In the genomic region with DNA sequence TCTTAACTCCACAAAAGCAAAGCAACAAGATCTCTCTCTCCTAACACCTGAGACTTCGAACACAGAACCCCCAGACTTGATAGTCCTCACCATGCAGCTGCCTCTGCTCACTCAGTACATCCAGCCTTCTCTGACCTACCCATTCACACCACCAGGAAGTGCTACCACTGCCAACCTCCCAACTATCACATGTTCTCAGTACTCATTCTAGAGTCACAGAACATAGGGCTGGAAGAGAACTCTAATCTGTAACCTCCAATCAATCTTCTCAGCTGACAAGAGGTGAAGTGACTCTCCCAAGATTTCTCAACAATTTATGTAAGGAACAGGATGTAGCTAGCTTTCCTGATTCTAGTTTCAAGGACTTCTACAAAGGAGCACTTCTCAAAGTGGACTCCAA, we compare ENCODE assay signal across 10 cellular contexts. TPM values are rescaled to one million over a fixed set of nuclear protein-coding genes. Genes with fewer than 3 reads are reported as not detected.
DNase-seq lines count a peak whose midpoint lies in the region; ATAC-seq and TF ChIP-seq lines count a peak whose summit lies in the region.
"Had no signal": no experiment of that assay in that cellular context is flagged by ENCODE, and none has a peak within 500 bp of the region (broad histone marks: within the 10 kb centered on the region; RNA-seq: fewer than 3 reads in every experiment).

No MANE protein-coding gene starts in this region.

- H2AFZ ChIP-seq in H9 (ENCODE audit: low read length), result no peak overlapping the region

- WGBS in H9 (ENCODE audit: extremely low coverage, insufficient read length, low lambda C conversion rate), result no CpG with 5 or more reads among the region's 1 CpG

- no peak overlapping the region for H3K4ac ChIP-seq in H9 (ENCODE audit: low read depth, low read length)

- H3K56ac ChIP-seq in H9 (ENCODE audit: insufficient read length, low read depth, low read length), result no peak overlapping the region

- H3K23ac ChIP-seq in H9 (ENCODE audit: insufficient read length, low read depth, low read length), result no peak overlapping the region

- no peak overlapping the region for H3K14ac ChIP-seq in H9 (ENCODE audit: insufficient read depth, low read length)

- H3T11ph ChIP-seq in H9 (ENCODE audit: low read length), result no peak overlapping the region

- no peak overlapping the region for H2BK15ac ChIP-seq in H9 (ENCODE audit: low read depth, low read length)

- H3K27me3 Mint-ChIP-seq in H9 (ENCODE audit: low read depth) (no peaks in the 10 kb centered on the region), glutamatergic neuron (ENCODE audit: unreplicated experiment) (peaks cover 2% of the 10 kb centered on the region)
- no peaks in the 10 kb centered on the region for H3K27me3 Mint-ChIP-seq in activated T-helper 17 cell treated with anti-CD3 and anti-CD28 coated beads, Interleukin-2, amount 50 U/mL, for 72 hours

- H3K9me3 ChIP-seq in H9 (ENCODE audit: control insufficient read depth, low read depth, low read length), result no peaks in the 10 kb centered on the region

- no peak overlapping the region for H2AK5ac ChIP-seq in H9 (ENCODE audit: insufficient read length, low read length)

- H3K27ac ChIP-seq in H9 (ENCODE audit: insufficient read length, low read depth, low read length), result no peak overlapping the region

- peak; percentile 33 for DNase-seq in AG08396 (ENCODE audit: low spot score)
- no peak for DNase-seq in H9
- DNase-seq in glutamatergic neuron, result no peak
- no peak for DNase-seq in SHP77 (lab: John Stamatoyannopoulos, UW)
- DNase-seq in NCI-H187 (lab: John Stamatoyannopoulos, UW), result no peak
- no peak for DNase-seq in NCI-H2081 treated with DMSO at 0.1 percent for 48 hours (lab: John Stamatoyannopoulos, UW)
- no peak for DNase-seq in D341Med (ENCODE audit: low spot score)
- DNase-seq: NCI-H1105 had no signal

- H3K9me3 Mint-ChIP-seq in H9 (no peaks in the 10 kb centered on the region), glutamatergic neuron (ENCODE audit: unreplicated experiment) (peaks cover 8% of the 10 kb centered on the region)
- H3K9me3 Mint-ChIP-seq in activated T-helper 17 cell treated with anti-CD3 and anti-CD28 coated beads, Interleukin-2, amount 50 U/mL, for 72 hours, result peaks cover 4% of the 10 kb centered on the region

- peaks cover 3% of the 10 kb centered on the region; the same call in 1 of the 2 replicates for H3K4me1 ChIP-seq in H9 (ENCODE audit: insufficient read depth, low read length)

- H3K79me1 ChIP-seq in H9 (ENCODE audit: insufficient read depth, low read depth, low read length, poor library complexity, severe bottlenecking), result peaks cover 9% of the 10 kb centered on the region

- H3K27ac Mint-ChIP-seq in H9 (peak overlapping the region in 1 of 3 experiments; percentile 24; a peak in 1 of 7 replicates), glutamatergic neuron (ENCODE audit: unreplicated experiment) (no peak overlapping the region)
- no peak overlapping the region for H3K27ac Mint-ChIP-seq in activated T-helper 17 cell treated with anti-CD3 and anti-CD28 coated beads, Interleukin-2, amount 50 U/mL, for 72 hours

- no peak overlapping the region for H2BK12ac ChIP-seq in H9 (ENCODE audit: insufficient read length, low read depth, low read length)

- H4K91ac ChIP-seq in H9 (ENCODE audit: insufficient read length, low read depth, low read length), result no peak overlapping the region

- no peak overlapping the region for H2BK20ac ChIP-seq in H9 (ENCODE audit: low read depth, low read length, poor library complexity, severe bottlenecking)

- no peaks in the 10 kb centered on the region for H4K20me1 ChIP-seq in H9 (ENCODE audit: control insufficient read depth, insufficient read depth, insufficient read length)

- no peak for ATAC-seq in activated T-helper 17 cell treated with anti-CD3 and anti-CD28 coated beads, Interleukin-2, amount 50 U/mL, for 72 hours (replicated peaks)

- peaks cover 17% of the 10 kb centered on the region; the same call in 1 of the 2 replicates for H3K79me2 ChIP-seq in H9 (ENCODE audit: insufficient read depth, low read length)

- H3K4me3 Mint-ChIP-seq in H9, result no peak overlapping the region
- peak overlapping the region; percentile 25 for H3K4me3 Mint-ChIP-seq in activated T-helper 17 cell treated with anti-CD3 and anti-CD28 coated beads, Interleukin-2, amount 50 U/mL, for 72 hours
- H3K4me3 Mint-ChIP-seq in glutamatergic neuron (ENCODE audit: unreplicated experiment), result peak overlapping the region; percentile 74

- no peaks in the 10 kb centered on the region for H3K27me3 ChIP-seq in H9 (ENCODE audit: insufficient read depth, low read length)

- H3K36me3 Mint-ChIP-seq in H9 (ENCODE audit: insufficient read depth in 1 of 3, low read depth in 3 of 3) (peaks cover 26 to 40% (median 40%) of the 10 kb centered on the region in 3 experiments), glutamatergic neuron (ENCODE audit: unreplicated experiment) (peaks cover 20% of the 10 kb centered on the region)
- peaks cover 74% of the 10 kb centered on the region for H3K36me3 Mint-ChIP-seq in activated T-helper 17 cell treated with anti-CD3 and anti-CD28 coated beads, Interleukin-2, amount 50 U/mL, for 72 hours (ENCODE audit: low read depth)

- no peak overlapping the region for H4K8ac ChIP-seq in H9 (replicated peaks; ENCODE audit: insufficient read length, low read depth, low read length)

- H3K4me2 ChIP-seq in H9 (ENCODE audit: insufficient read depth, insufficient read length, low read length), result no peak overlapping the region

- no peak overlapping the region for H3K18ac ChIP-seq in H9 (ENCODE audit: insufficient read length, low read depth, low read length)

- peaks cover 18 to 23% of the 10 kb centered on the region in 2 experiments for H3K4me1 Mint-ChIP-seq in H9
- H3K4me1 Mint-ChIP-seq in activated T-helper 17 cell treated with anti-CD3 and anti-CD28 coated beads, Interleukin-2, amount 50 U/mL, for 72 hours, result peaks cover 47% of the 10 kb centered on the region
- H3K4me1 Mint-ChIP-seq in glutamatergic neuron (ENCODE audit: low read depth, unreplicated experiment), result peaks cover 26% of the 10 kb centered on the region

- H3K9ac ChIP-seq in H9 (ENCODE audit: extremely low read depth, insufficient read length, low read length), result no peak overlapping the region

- no peak overlapping the region for H4K5ac ChIP-seq in H9 (ENCODE audit: insufficient read length, low read depth, low read length)

- no peak overlapping the region for H2BK5ac ChIP-seq in H9 (ENCODE audit: insufficient read length, low read length)

- 0 out of 3 replicates have a peak, but pooled peaks have one; percentile 12 for TF ChIP-seq CTCF in H9 (conservative IDR thresholded peaks at IDR 0.05)
- TF ChIP-seq CTCF in glutamatergic neuron (IDR thresholded peaks at IDR 0.05; ENCODE audit: partially characterized antibody, unreplicated experiment), result no peak

- no peak overlapping the region for H2BK120ac ChIP-seq in H9 (ENCODE audit: low read depth, low read length, poor library complexity, severe bottlenecking)

- H3K23me2 ChIP-seq in H9 (ENCODE audit: insufficient read length, low read depth, low read length, poor library complexity, severe bottlenecking), result no peaks in the 10 kb centered on the region

RNA-seq across cellular contexts. Expression of gene NUDCD3, which starts 3.8 kb away (rescaled TPM):
- total RNA-seq in H9 (2021) (71.9 and 85.9 TPM in 2 replicates), glutamatergic neuron (ENCODE audit: unreplicated experiment) (151 TPM)
- 100 to 1,000 TPM in 1 of 2 donors, 10 to 100 TPM in 1; 96.4 to 101 TPM for total RNA-seq in activated T-helper 17 cell treated with anti-CD3 and anti-CD28 coated beads, Interleukin-2, amount 50 U/mL, for 72 hours

RNA-seq across cellular contexts. Expression of gene NPC1L1, which starts 54.4 kb away (rescaled TPM):
- total RNA-seq in H9 (2021) (0.07 and 0.11 TPM in 2 replicates), glutamatergic neuron (ENCODE audit: unreplicated experiment) (not detected)
- total RNA-seq in activated T-helper 17 cell treated with anti-CD3 and anti-CD28 coated beads, Interleukin-2, amount 50 U/mL, for 72 hours, result under 1 TPM in 1 of 2 donors, not detected in 1; 0.32 TPM
- total RNA-seq: T-helper 1 cell treated with Interleukin-12 subunit alpha and Interleukin-12 subunit beta and Interleukin-4 antibody, amounts not matched to agents 30 ng/mL and 1 ng/mL, for 36 hours had no signal

Comparison
In these comparisons a context has a peak if more than half of its experiments do, and no peak if none do; other contexts are left out.
1. H3K4me3 Mint-ChIP-seq: peak in activated T-helper 17 cell treated with anti-CD3 and anti-CD28 coated beads, Interleukin-2, amount 50 U/mL, for 72 hours (single experiment) and glutamatergic neuron (single experiment); none in H9 (0 of 2).